In genomic region chr11:6468712-6469495, GRCh38 we compare ENCODE assay signal across 8 cellular contexts. TPM values are rescaled to one million over a fixed set of nuclear protein-coding genes. Genes with fewer than 3 reads are reported as not detected.
A peak's percentile ranks its signal among the peaks of the same experiment; 100 is the strongest.
DNase-seq lines count a peak whose midpoint lies in the region; ATAC-seq and TF ChIP-seq lines count a peak whose summit lies in the region.

No MANE protein-coding gene starts in this region.

- peak; percentile 31 for DNase-seq in HCEC 1CT
- DNase-seq in NCI-H1105 treated with DMSO at 0.1 percent for 48 hours (lab: John Stamatoyannopoulos, UW), result peak; percentile 52
- DNase-seq in amniotic epithelial cell (ENCODE audit: low read depth), result peak; percentile 91
- peak; percentile 91 for DNase-seq in left ventricle myocardium inferior
- peak; percentile 75 for DNase-seq in pulmonary artery endothelial cell (ENCODE audit: low read depth, low spot score)
- DNase-seq in dedifferentiated amniotic fluid mesenchymal stem cell (ENCODE audit: extremely low spot score), result no peak
- no peak for DNase-seq in CD8-positive, alpha-beta memory T cell

- H3K4me1 Mint-ChIP-seq in CD8-positive, alpha-beta memory T cell, result peaks cover 13 to 18% (median 15%) of the 10 kb centered on the region in 3 donors

- H3K27ac Mint-ChIP-seq in CD8-positive, alpha-beta memory T cell, result no peak overlapping the region

- TF ChIP-seq CTCF in left ventricle myocardium inferior (IDR thresholded peaks at IDR 0.05; ENCODE audit: borderline replicate concordance), result no peak

- intact Hi-C loops in left ventricle myocardium inferior (cut with micrococcal nuclease), result no loop called here

- no peaks in the 10 kb centered on the region for H3K27me3 Mint-ChIP-seq in CD8-positive, alpha-beta memory T cell

- peaks cover 30% of the 10 kb centered on the region for H3K4me1 ChIP-seq in left ventricle myocardium inferior
- H3K4me1 ChIP-seq in CD8-positive, alpha-beta memory T cell (ENCODE audit: insufficient read depth, low read length), result peaks cover 10% of the 10 kb centered on the region

- no peaks in the 10 kb centered on the region for H3K9me3 ChIP-seq in left ventricle myocardium inferior (replicated peaks)
- no peaks in the 10 kb centered on the region for H3K9me3 ChIP-seq in CD8-positive, alpha-beta memory T cell (ENCODE audit: low read length)

- CTCF ChIA-PET in CD8-positive, alpha-beta memory T cell (lab: Charles Lee), result interaction anchor here (1.0 to 1.3 kb wide), 3 partner anchors 12 to 165 kb away, joined by 3 to 5 read pairs (median 4); partner anchors contain the start of genes ARFIP2 and TIMM10B

- ATAC-seq in GM18502 (IDR thresholded peaks at IDR 0.05; ENCODE audit: poor library complexity, unreplicated experiment), result peak; percentile 81

- POLR2A ChIA-PET in CD8-positive, alpha-beta memory T cell (lab: Charles Lee), result no interaction called here

- H3K27ac ChIP-seq in left ventricle myocardium inferior (replicated peaks), result peak overlapping the region; percentile 75
- no peak overlapping the region for H3K27ac ChIP-seq in CD8-positive, alpha-beta memory T cell (ENCODE audit: low read depth, low read length)

- no peak overlapping the region for H3K4me3 Mint-ChIP-seq in CD8-positive, alpha-beta memory T cell

- H3K36me3 ChIP-seq in left ventricle myocardium inferior, result peaks cover 16% of the 10 kb centered on the region
- H3K36me3 ChIP-seq in CD8-positive, alpha-beta memory T cell (ENCODE audit: insufficient read depth, low read length), result no peaks in the 10 kb centered on the region

- H3K27me3 ChIP-seq in left ventricle myocardium inferior (ENCODE audit: low read depth), result no peaks in the 10 kb centered on the region
- H3K27me3 ChIP-seq in CD8-positive, alpha-beta memory T cell (ENCODE audit: insufficient read depth, low read length, poor library complexity, severe bottlenecking), result no peaks in the 10 kb centered on the region

- peaks cover 3 to 15% (median 12%) of the 10 kb centered on the region in 3 donors for H3K36me3 Mint-ChIP-seq in CD8-positive, alpha-beta memory T cell

- no peaks in the 10 kb centered on the region for H3K9me3 Mint-ChIP-seq in CD8-positive, alpha-beta memory T cell

- no peak overlapping the region for H3K4me3 ChIP-seq in left ventricle myocardium inferior
- H3K4me3 ChIP-seq in CD8-positive, alpha-beta memory T cell (ENCODE audit: low read length), result no peak overlapping the region

RNA-seq across cellular contexts. Expression of gene TRIM3, which starts 4.8 kb away (rescaled TPM):
- 9.0 TPM for total RNA-seq in left ventricle myocardium inferior
- 25.6 and 30.3 TPM in 2 replicates for total RNA-seq in pulmonary artery endothelial cell
- 1 to 10 TPM; 6.4 to 6.8 TPM for total RNA-seq in CD8-positive, alpha-beta memory T cell
- polyA plus RNA-seq in CD8-positive, alpha-beta memory T cell, result 2.4 TPM

RNA-seq across cellular contexts. Expression of gene ARFIP2, which starts 12.2 kb away (rescaled TPM):
- total RNA-seq in left ventricle myocardium inferior (16.1 TPM), pulmonary artery endothelial cell (53.2 and 64.8 TPM in 2 replicates)
- total RNA-seq in CD8-positive, alpha-beta memory T cell, result 10 to 100 TPM; 46.9 to 47.5 TPM
- 35.2 TPM for polyA plus RNA-seq in CD8-positive, alpha-beta memory T cell

RNA-seq across cellular contexts. Expression of gene TIMM10B, which starts 12.4 kb away (rescaled TPM):
- 17.9 TPM for total RNA-seq in left ventricle myocardium inferior
- total RNA-seq in pulmonary artery endothelial cell, result 23.4 and 27.9 TPM in 2 replicates
- 10 to 100 TPM; 43.6 to 46.3 TPM for total RNA-seq in CD8-positive, alpha-beta memory T cell
- 32.1 TPM for polyA plus RNA-seq in CD8-positive, alpha-beta memory T cell

RNA-seq across cellular contexts. Expression of gene HPX, which starts 28.1 kb away (rescaled TPM):
- total RNA-seq in left ventricle myocardium inferior, result 0.44 TPM
- 0.13 and 0.32 TPM in 2 replicates for total RNA-seq in pulmonary artery endothelial cell
- total RNA-seq in CD8-positive, alpha-beta memory T cell, result under 1 TPM in 1 of 2 experiments, not detected in 1; 0.27 TPM
- polyA plus RNA-seq in CD8-positive, alpha-beta memory T cell, result not detected

RNA-seq across cellular contexts. Expression of gene DNHD1, which starts 28.2 kb away (rescaled TPM):
- 4.4 TPM for total RNA-seq in left ventricle myocardium inferior
- total RNA-seq in pulmonary artery endothelial cell, result 2.0 and 2.5 TPM in 2 replicates
- total RNA-seq in CD8-positive, alpha-beta memory T cell, result 1 to 10 TPM; 8.0 to 9.2 TPM
- polyA plus RNA-seq in CD8-positive, alpha-beta memory T cell, result 1.9 TPM

Comparison
In these comparisons a context has a peak if more than half of its experiments do, and no peak if none do; other contexts are left out.
1. DNase-seq: peak in HCEC 1CT (single experiment), NCI-H1105 treated with DMSO at 0.1 percent for 48 hours (single experiment), amniotic epithelial cell (single experiment), left ventricle myocardium inferior (single experiment) and pulmonary artery endothelial cell (single experiment); none in dedifferentiated amniotic fluid mesenchymal stem cell (single experiment) and CD8-positive, alpha-beta memory T cell (0 of 5).